Comparison of ENCODE assay signal across 1 cellular context in the genomic region with DNA sequence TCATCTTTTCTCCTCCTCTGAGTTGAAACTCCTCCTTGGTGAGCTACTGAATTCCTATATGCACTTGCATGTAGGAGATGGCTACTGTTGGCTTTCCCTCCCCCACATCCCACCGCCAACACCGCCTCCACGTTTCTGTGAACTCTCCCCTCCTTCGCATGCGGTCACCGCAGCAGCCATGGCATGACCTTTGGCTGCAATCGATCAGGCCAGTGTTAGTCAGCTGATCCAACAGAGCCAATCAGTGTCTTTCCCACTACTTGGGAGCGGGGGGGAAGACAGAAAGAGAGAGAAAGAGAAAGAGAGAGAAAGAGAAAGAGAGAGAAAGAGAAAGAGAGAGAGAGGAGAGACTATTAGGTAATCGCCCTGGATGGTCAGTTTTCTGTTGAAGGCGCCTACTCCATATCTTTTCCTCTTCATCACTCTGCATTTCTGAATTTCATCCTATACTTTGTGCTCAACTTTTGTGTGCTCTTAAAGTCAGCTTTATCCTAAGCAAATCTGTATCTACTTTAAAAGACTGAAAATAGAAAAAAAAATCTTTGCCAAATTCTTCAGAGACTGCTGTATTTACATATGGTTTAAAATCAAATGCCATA.
TF ChIP-seq lines count a peak whose summit lies in the region.

No MANE protein-coding gene starts in this region.

TF ChIP-seq in HepG2, 621 proteins besides CTCF, POLR2A, EP300 and RAD21 (continued from another document and continues in another):
- TF ChIP-seq STAT6 (CRISPR knock-in tag; IDR thresholded peaks at IDR 0.05; ENCODE audit: borderline replicate concordance), result no peak
- TF ChIP-seq ZNF234 (CRISPR knock-in tag; conservative IDR thresholded peaks at IDR 0.05), result no peak
- 0 out of 2 replicates have a peak, but pooled peaks have one; percentile 35 for TF ChIP-seq FOXJ3 (CRISPR knock-in tag; IDR thresholded peaks at IDR 0.05; ENCODE audit: borderline replicate concordance)
- TF ChIP-seq CEBPB (IDR thresholded peaks at IDR 0.05; ENCODE audit: borderline replicate concordance, low read depth, low read length), result peak; percentile 13; the same call in 1 of the 2 replicates
- peak; percentile 96 for TF ChIP-seq FOXC1 (CRISPR knock-in tag; IDR thresholded peaks at IDR 0.05; ENCODE audit: borderline replicate concordance)
- no peak for TF ChIP-seq MZF1 (CRISPR knock-in tag; IDR thresholded peaks at IDR 0.05; ENCODE audit: borderline replicate concordance)
- peak; percentile 85 for TF ChIP-seq TFE3 (CRISPR knock-in tag; IDR thresholded peaks at IDR 0.05)
- TF ChIP-seq, protein P1, sequence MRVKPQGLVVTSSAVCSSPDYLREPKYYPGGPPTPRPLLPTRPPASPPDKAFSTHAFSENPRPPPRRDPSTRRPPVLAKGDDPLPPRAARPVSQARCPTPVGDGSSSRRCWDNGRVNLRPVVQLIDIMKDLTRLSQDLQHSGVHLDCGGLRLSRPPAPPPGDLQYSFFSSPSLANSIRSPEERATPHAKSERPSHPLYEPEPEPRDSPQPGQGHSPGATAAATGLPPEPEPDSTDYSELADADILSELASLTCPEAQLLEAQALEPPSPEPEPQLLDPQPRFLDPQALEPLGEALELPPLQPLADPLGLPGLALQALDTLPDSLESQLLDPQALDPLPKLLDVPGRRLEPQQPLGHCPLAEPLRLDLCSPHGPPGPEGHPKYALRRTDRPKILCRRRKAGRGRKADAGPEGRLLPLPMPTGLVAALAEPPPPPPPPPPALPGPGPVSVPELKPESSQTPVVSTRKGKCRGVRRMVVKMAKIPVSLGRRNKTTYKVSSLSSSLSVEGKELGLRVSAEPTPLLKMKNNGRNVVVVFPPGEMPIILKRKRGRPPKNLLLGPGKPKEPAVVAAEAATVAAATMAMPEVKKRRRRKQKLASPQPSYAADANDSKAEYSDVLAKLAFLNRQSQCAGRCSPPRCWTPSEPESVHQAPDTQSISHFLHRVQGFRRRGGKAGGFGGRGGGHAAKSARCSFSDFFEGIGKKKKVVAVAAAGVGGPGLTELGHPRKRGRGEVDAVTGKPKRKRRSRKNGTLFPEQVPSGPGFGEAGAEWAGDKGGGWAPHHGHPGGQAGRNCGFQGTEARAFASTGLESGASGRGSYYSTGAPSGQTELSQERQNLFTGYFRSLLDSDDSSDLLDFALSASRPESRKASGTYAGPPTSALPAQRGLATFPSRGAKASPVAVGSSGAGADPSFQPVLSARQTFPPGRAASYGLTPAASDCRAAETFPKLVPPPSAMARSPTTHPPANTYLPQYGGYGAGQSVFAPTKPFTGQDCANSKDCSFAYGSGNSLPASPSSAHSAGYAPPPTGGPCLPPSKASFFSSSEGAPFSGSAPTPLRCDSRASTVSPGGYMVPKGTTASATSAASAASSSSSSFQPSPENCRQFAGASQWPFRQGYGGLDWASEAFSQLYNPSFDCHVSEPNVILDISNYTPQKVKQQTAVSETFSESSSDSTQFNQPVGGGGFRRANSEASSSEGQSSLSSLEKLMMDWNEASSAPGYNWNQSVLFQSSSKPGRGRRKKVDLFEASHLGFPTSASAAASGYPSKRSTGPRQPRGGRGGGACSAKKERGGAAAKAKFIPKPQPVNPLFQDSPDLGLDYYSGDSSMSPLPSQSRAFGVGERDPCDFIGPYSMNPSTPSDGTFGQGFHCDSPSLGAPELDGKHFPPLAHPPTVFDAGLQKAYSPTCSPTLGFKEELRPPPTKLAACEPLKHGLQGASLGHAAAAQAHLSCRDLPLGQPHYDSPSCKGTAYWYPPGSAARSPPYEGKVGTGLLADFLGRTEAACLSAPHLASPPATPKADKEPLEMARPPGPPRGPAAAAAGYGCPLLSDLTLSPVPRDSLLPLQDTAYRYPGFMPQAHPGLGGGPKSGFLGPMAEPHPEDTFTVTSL (CRISPR knock-in tag; IDR thresholded peaks at IDR 0.05; ENCODE audit: borderline replicate concordance), result peak; percentile 65; the same call in 1 of the 2 replicates
- no peak for TF ChIP-seq ZNF17 (CRISPR knock-in tag; IDR thresholded peaks at IDR 0.05)
- TF ChIP-seq NR3C1 (CRISPR knock-in tag; IDR thresholded peaks at IDR 0.05), result no peak
- TF ChIP-seq ZNF597 (CRISPR knock-in tag; IDR thresholded peaks at IDR 0.05), result no peak
- TF ChIP-seq, protein P2, sequence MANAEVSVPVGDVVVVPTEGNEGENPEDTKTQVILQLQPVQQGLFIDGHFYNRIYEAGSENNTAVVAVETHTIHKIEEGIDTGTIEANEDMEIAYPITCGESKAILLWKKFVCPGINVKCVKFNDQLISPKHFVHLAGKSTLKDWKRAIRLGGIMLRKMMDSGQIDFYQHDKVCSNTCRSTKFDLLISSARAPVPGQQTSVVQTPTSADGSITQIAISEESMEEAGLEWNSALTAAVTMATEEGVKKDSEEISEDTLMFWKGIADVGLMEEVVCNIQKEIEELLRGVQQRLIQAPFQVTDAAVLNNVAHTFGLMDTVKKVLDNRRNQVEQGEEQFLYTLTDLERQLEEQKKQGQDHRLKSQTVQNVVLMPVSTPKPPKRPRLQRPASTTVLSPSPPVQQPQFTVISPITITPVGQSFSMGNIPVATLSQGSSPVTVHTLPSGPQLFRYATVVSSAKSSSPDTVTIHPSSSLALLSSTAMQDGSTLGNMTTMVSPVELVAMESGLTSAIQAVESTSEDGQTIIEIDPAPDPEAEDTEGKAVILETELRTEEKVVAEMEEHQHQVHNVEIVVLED (CRISPR knock-in tag; IDR thresholded peaks at IDR 0.05; ENCODE audit: borderline replicate concordance), result peak; percentile 56; the same call in 1 of the 2 replicates
- TF ChIP-seq ZKSCAN8 (CRISPR knock-in tag; IDR thresholded peaks at IDR 0.05; ENCODE audit: borderline replicate concordance), result no peak
- no peak for TF ChIP-seq PLRG1 (conservative IDR thresholded peaks at IDR 0.05)
- no peak for TF ChIP-seq CAMTA2 (CRISPR knock-in tag; IDR thresholded peaks at IDR 0.05; ENCODE audit: borderline replicate concordance)
- TF ChIP-seq, protein P3, sequence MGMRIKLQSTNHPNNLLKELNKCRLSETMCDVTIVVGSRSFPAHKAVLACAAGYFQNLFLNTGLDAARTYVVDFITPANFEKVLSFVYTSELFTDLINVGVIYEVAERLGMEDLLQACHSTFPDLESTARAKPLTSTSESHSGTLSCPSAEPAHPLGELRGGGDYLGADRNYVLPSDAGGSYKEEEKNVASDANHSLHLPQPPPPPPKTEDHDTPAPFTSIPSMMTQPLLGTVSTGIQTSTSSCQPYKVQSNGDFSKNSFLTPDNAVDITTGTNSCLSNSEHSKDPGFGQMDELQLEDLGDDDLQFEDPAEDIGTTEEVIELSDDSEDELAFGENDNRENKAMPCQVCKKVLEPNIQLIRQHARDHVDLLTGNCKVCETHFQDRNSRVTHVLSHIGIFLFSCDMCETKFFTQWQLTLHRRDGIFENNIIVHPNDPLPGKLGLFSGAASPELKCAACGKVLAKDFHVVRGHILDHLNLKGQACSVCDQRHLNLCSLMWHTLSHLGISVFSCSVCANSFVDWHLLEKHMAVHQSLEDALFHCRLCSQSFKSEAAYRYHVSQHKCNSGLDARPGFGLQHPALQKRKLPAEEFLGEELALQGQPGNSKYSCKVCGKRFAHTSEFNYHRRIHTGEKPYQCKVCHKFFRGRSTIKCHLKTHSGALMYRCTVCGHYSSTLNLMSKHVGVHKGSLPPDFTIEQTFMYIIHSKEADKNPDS (CRISPR knock-in tag; IDR thresholded peaks at IDR 0.05), result peak; percentile 73; the same call in 1 of the 2 replicates
- peak; percentile 49; the same call in 1 of the 2 replicates for TF ChIP-seq ZNF335 (CRISPR knock-in tag; IDR thresholded peaks at IDR 0.05)
- peak; percentile 76 for TF ChIP-seq USF2 (IDR thresholded peaks at IDR 0.05; ENCODE audit: low read depth, low read length)
- peak; percentile 96; the same call in 1 of the 2 replicates for TF ChIP-seq USF2 (CRISPR knock-in tag; IDR thresholded peaks at IDR 0.05; ENCODE audit: borderline replicate concordance)
- TF ChIP-seq, protein P4, sequence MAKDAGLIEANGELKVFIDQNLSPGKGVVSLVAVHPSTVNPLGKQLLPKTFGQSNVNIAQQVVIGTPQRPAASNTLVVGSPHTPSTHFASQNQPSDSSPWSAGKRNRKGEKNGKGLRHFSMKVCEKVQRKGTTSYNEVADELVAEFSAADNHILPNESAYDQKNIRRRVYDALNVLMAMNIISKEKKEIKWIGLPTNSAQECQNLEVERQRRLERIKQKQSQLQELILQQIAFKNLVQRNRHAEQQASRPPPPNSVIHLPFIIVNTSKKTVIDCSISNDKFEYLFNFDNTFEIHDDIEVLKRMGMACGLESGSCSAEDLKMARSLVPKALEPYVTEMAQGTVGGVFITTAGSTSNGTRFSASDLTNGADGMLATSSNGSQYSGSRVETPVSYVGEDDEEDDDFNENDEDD (CRISPR knock-in tag; IDR thresholded peaks at IDR 0.05; ENCODE audit: borderline replicate concordance), result peak; percentile 99
- 0 out of 2 replicates have a peak, but pooled peaks have one; percentile 54 for TF ChIP-seq PBX3 (CRISPR knock-in tag; IDR thresholded peaks at IDR 0.05; ENCODE audit: borderline replicate concordance)
- peak; percentile 72; the same call in 1 of the 2 replicates for TF ChIP-seq KMT2B (CRISPR knock-in tag; IDR thresholded peaks at IDR 0.05)
- TF ChIP-seq KLF6 (CRISPR knock-in tag; IDR thresholded peaks at IDR 0.05), result peak; percentile 97; the same call in 1 of the 2 replicates
- peak; percentile 98 for TF ChIP-seq KDM5B (CRISPR knock-in tag; IDR thresholded peaks at IDR 0.05; ENCODE audit: borderline replicate concordance)
- peak; percentile 89 for TF ChIP-seq ZSCAN25 (CRISPR knock-in tag; IDR thresholded peaks at IDR 0.05)
- peak; percentile 88; the same call in 1 of the 2 replicates for TF ChIP-seq ZNF75D (CRISPR knock-in tag; IDR thresholded peaks at IDR 0.05; ENCODE audit: borderline replicate concordance)
- TF ChIP-seq, protein P5, sequence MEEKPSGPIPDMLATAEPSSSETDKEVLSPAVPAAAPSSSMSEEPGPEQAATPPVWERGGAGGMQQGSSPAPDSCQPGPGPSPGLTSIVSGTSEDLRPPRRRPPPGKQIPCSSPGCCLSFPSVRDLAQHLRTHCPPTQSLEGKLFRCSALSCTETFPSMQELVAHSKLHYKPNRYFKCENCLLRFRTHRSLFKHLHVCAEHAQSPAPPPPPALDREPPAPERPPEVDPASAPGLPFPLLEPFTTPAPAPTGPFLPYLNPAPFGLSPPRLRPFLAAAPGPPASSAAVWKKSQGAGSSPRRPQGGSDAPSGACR (CRISPR knock-in tag; IDR thresholded peaks at IDR 0.05), result no peak
- peak; percentile 86; the same call in 1 of the 2 replicates for TF ChIP-seq ZNF543 (CRISPR knock-in tag; IDR thresholded peaks at IDR 0.05)
- no peak for TF ChIP-seq SMARCE1 (IDR thresholded peaks at IDR 0.05; ENCODE audit: borderline replicate concordance)
- peak; percentile 93 for TF ChIP-seq RNF2 (conservative IDR thresholded peaks at IDR 0.05; ENCODE audit: low read depth)
- no peak for TF ChIP-seq ZNF484 (CRISPR knock-in tag; IDR thresholded peaks at IDR 0.05; ENCODE audit: borderline replicate concordance, low read depth)
- no peak for TF ChIP-seq NFE2L1 (CRISPR knock-in tag; IDR thresholded peaks at IDR 0.05; ENCODE audit: borderline replicate concordance)
